37 cellular contexts compared by ENCODE assay signal in genomic region chr15:43193710-43194109, GRCh38. TPM values are rescaled to one million over a fixed set of nuclear protein-coding genes. Genes with fewer than 3 reads are reported as not detected.
"Had no signal": no experiment of that assay in that cellular context is flagged by ENCODE, and none has a peak within 500 bp of the region (broad histone marks: within the 10 kb centered on the region; RNA-seq: fewer than 3 reads in every experiment).

No MANE protein-coding gene starts in this region.

- DNase-seq: activated CD4-positive, alpha-beta memory T cell treated with anti-CD3 and anti-CD28 coated beads for 36 hours; activated CD4-positive, alpha-beta T cell treated with anti-CD3 and anti-CD28 coated beads for 36 hours; activated CD4-positive, alpha-beta T cell treated with anti-CD3 and anti-CD28 coated beads, Interleukin-2, amount 10 ng/mL, durations not matched to agents 24 days and 14 days; activated CD4-positive, CD25-positive, alpha-beta regulatory T cell; activated CD4-positive, CD25-positive, alpha-beta regulatory T cell treated with anti-CD3 and anti-CD28 coated beads, Interleukin-2, amount 50 U/mL, for 72 hours; activated CD8-positive, alpha-beta memory T cell treated with anti-CD3 and anti-CD28 coated beads, Interleukin-2, amount 10 ng/mL, durations not matched to agents 7 days and 5 days; activated CD8-positive, alpha-beta memory T cell treated with anti-CD3 and anti-CD28 coated beads, Interleukin-2, amount 50 U/mL, for 4 hours; activated CD8-positive, alpha-beta T cell treated with anti-CD3 and anti-CD28 coated beads, Interleukin-2, amount 10 ng/mL, durations not matched to agents 7 days and 5 days; activated effector memory CD4-positive, alpha-beta T cell treated with anti-CD3 and anti-CD28 coated beads, Interleukin-2, amount 50 U/mL, for 16 hours; activated naive CD4-positive, alpha-beta T cell treated with anti-CD3 and anti-CD28 coated beads for 36 hours; activated naive CD8-positive, alpha-beta T cell treated with anti-CD3 and anti-CD28 coated beads for 36 hours; activated naive CD8-positive, alpha-beta T cell treated with anti-CD3 and anti-CD28 coated beads, Interleukin-2, amount 50 U/mL, for 24 hours; activated T-cell treated with anti-CD3 and anti-CD28 coated beads, Interleukin-2, amount 50 U/mL, for 1 hour; activated T-cell treated with anti-CD3 and anti-CD28 coated beads, Interleukin-2, amount 50 U/mL, for 48 hours; adrenal gland; amygdala; aorta; body of pancreas; caudate nucleus; colonic mucosa; effector CD8-positive, alpha-beta T cell; endodermal cell; erythroblast; foreskin keratinocyte; T-helper 1 cell; T-helper 17 cell; T1000 had no signal

- H3K9me3 ChIP-seq: adrenal gland, body of pancreas, colonic mucosa, esophagus muscularis mucosa had no signal

- H3K27ac ChIP-seq: adrenal gland, body of pancreas, colonic mucosa, esophagus muscularis mucosa, foreskin keratinocyte, gastroesophageal sphincter had no signal

- H3K27me3 Mint-ChIP-seq: activated CD4-positive, alpha-beta memory T cell treated with anti-CD3 and anti-CD28 coated beads for 36 hours; activated CD4-positive, alpha-beta T cell treated with anti-CD3 and anti-CD28 coated beads for 36 hours; activated CD4-positive, alpha-beta T cell treated with anti-CD3 and anti-CD28 coated beads, Interleukin-2, amount 10 ng/mL, durations not matched to agents 24 days and 14 days; activated CD8-positive, alpha-beta memory T cell treated with anti-CD3 and anti-CD28 coated beads, Interleukin-2, amount 10 ng/mL, durations not matched to agents 7 days and 5 days; activated naive CD4-positive, alpha-beta T cell treated with anti-CD3 and anti-CD28 coated beads, Interleukin-2, amount 50 U/mL, for 24 hours; activated naive CD8-positive, alpha-beta T cell treated with anti-CD3 and anti-CD28 coated beads for 36 hours; activated naive CD8-positive, alpha-beta T cell treated with anti-CD3 and anti-CD28 coated beads, Interleukin-2, amount 50 U/mL, for 24 hours; T-helper 17 cell had no signal

- H3K27me3 ChIP-seq: adrenal gland, body of pancreas, colonic mucosa, esophagus muscularis mucosa, foreskin keratinocyte, gastroesophageal sphincter had no signal

- ATAC-seq: activated CD4-positive, alpha-beta T cell treated with anti-CD3 and anti-CD28 coated beads for 36 hours; activated CD8-positive, alpha-beta memory T cell treated with anti-CD3 and anti-CD28 coated beads, Interleukin-2, amount 10 ng/mL, durations not matched to agents 7 days and 5 days; activated CD8-positive, alpha-beta T cell treated with anti-CD3 and anti-CD28 coated beads, Interleukin-2, amount 10 ng/mL, durations not matched to agents 7 days and 5 days; activated naive CD8-positive, alpha-beta T cell treated with anti-CD3 and anti-CD28 coated beads, Interleukin-2, amount 50 U/mL, for 24 hours; body of pancreas; foreskin keratinocyte; gastroesophageal sphincter; T-helper 17 cell had no signal

- H3K27ac Mint-ChIP-seq: activated CD4-positive, alpha-beta memory T cell treated with anti-CD3 and anti-CD28 coated beads for 36 hours; activated CD4-positive, alpha-beta T cell treated with anti-CD3 and anti-CD28 coated beads for 36 hours; activated CD4-positive, alpha-beta T cell treated with anti-CD3 and anti-CD28 coated beads, Interleukin-2, amount 10 ng/mL, durations not matched to agents 24 days and 14 days; activated CD8-positive, alpha-beta memory T cell treated with anti-CD3 and anti-CD28 coated beads, Interleukin-2, amount 10 ng/mL, durations not matched to agents 7 days and 5 days; activated CD8-positive, alpha-beta T cell treated with anti-CD3 and anti-CD28 coated beads, Interleukin-2, amount 10 ng/mL, durations not matched to agents 7 days and 5 days; activated naive CD4-positive, alpha-beta T cell treated with anti-CD3 and anti-CD28 coated beads for 36 hours; activated naive CD4-positive, alpha-beta T cell treated with anti-CD3 and anti-CD28 coated beads, Interleukin-2, amount 50 U/mL, for 24 hours; activated naive CD8-positive, alpha-beta T cell treated with anti-CD3 and anti-CD28 coated beads for 36 hours; activated naive CD8-positive, alpha-beta T cell treated with anti-CD3 and anti-CD28 coated beads, Interleukin-2, amount 50 U/mL, for 24 hours; activated T-helper 1 cell treated with anti-CD3 and anti-CD28 coated beads, Interleukin-12 subunit alpha, Interleukin-12 subunit beta, Interleukin-2, Interleukin-4 antibody, amounts not matched to agents 30 ng/mL and 10 ng/mL and 1 ng/mL, durations not matched to agents 14 hours and 24 hours and 36 hours; activated T-helper 2 cell treated with anti-CD3 and anti-CD28 coated beads, Interferon-gamma antibody, Interleukin-2, Interleukin-4, amounts not matched to agents 10 μg/mL and 5 μg/mL and 100 μg/mL, durations not matched to agents 14 hours and 24 hours and 36 hours; endodermal cell; T-helper 17 cell; T-helper 2 cell treated with Interferon-gamma antibody and Interleukin-4, amounts not matched to agents 5 μg/mL and 100 μg/mL, for 36 hours had no signal

- H3K4me1 Mint-ChIP-seq: endodermal cell had no signal

- H3K4me3 Mint-ChIP-seq: activated CD4-positive, alpha-beta memory T cell treated with anti-CD3 and anti-CD28 coated beads for 36 hours; activated CD4-positive, alpha-beta T cell treated with anti-CD3 and anti-CD28 coated beads for 36 hours; activated CD4-positive, alpha-beta T cell treated with anti-CD3 and anti-CD28 coated beads, Interleukin-2, amount 10 ng/mL, durations not matched to agents 24 days and 14 days; activated CD8-positive, alpha-beta memory T cell treated with anti-CD3 and anti-CD28 coated beads, Interleukin-2, amount 10 ng/mL, durations not matched to agents 7 days and 5 days; activated CD8-positive, alpha-beta T cell treated with anti-CD3 and anti-CD28 coated beads, Interleukin-2, amount 10 ng/mL, durations not matched to agents 7 days and 5 days; activated naive CD4-positive, alpha-beta T cell treated with anti-CD3 and anti-CD28 coated beads for 36 hours; activated naive CD4-positive, alpha-beta T cell treated with anti-CD3 and anti-CD28 coated beads, Interleukin-2, amount 50 U/mL, for 24 hours; activated naive CD8-positive, alpha-beta T cell treated with anti-CD3 and anti-CD28 coated beads for 36 hours; activated naive CD8-positive, alpha-beta T cell treated with anti-CD3 and anti-CD28 coated beads, Interleukin-2, amount 50 U/mL, for 24 hours; activated T-helper 1 cell treated with anti-CD3 and anti-CD28 coated beads, Interleukin-12 subunit alpha, Interleukin-12 subunit beta, Interleukin-2, Interleukin-4 antibody, amounts not matched to agents 30 ng/mL and 10 ng/mL and 1 ng/mL, durations not matched to agents 14 hours and 24 hours and 36 hours; endodermal cell; T-helper 17 cell; T-helper 2 cell treated with Interferon-gamma antibody and Interleukin-4, amounts not matched to agents 5 μg/mL and 100 μg/mL, for 36 hours had no signal

- H3K4me1 ChIP-seq: colonic mucosa, foreskin keratinocyte had no signal

- H3K4me3 ChIP-seq: adrenal gland, body of pancreas, colonic mucosa, esophagus muscularis mucosa, gastroesophageal sphincter had no signal

- H3K9me3 Mint-ChIP-seq: activated CD4-positive, alpha-beta T cell treated with anti-CD3 and anti-CD28 coated beads, Interleukin-2, amount 10 ng/mL, durations not matched to agents 24 days and 14 days; activated naive CD4-positive, alpha-beta T cell treated with anti-CD3 and anti-CD28 coated beads, Interleukin-2, amount 50 U/mL, for 24 hours; activated T-helper 1 cell treated with anti-CD3 and anti-CD28 coated beads, Interleukin-12 subunit alpha, Interleukin-12 subunit beta, Interleukin-2, Interleukin-4 antibody, amounts not matched to agents 30 ng/mL and 10 ng/mL and 1 ng/mL, durations not matched to agents 14 hours and 24 hours and 36 hours had no signal

RNA-seq across cellular contexts. Expression of gene EPB42, which starts 27.1 kb away (rescaled TPM):
- total RNA-seq: activated CD4-positive, alpha-beta memory T cell treated with anti-CD3 and anti-CD28 coated beads for 36 hours; activated CD4-positive, alpha-beta T cell treated with anti-CD3 and anti-CD28 coated beads for 36 hours; activated CD4-positive, alpha-beta T cell treated with anti-CD3 and anti-CD28 coated beads, Interleukin-2, amount 10 ng/mL, durations not matched to agents 24 days and 14 days; activated CD8-positive, alpha-beta memory T cell treated with anti-CD3 and anti-CD28 coated beads for 36 hours; activated CD8-positive, alpha-beta memory T cell treated with anti-CD3 and anti-CD28 coated beads, Interleukin-2, amount 10 ng/mL, durations not matched to agents 7 days and 5 days; activated CD8-positive, alpha-beta T cell treated with anti-CD3 and anti-CD28 coated beads, Interleukin-2, amount 10 ng/mL, durations not matched to agents 7 days and 5 days; activated naive CD4-positive, alpha-beta T cell treated with anti-CD3 and anti-CD28 coated beads for 36 hours; activated naive CD8-positive, alpha-beta T cell treated with anti-CD3 and anti-CD28 coated beads for 36 hours; activated T-helper 1 cell treated with anti-CD3 and anti-CD28 coated beads, Interleukin-12 subunit alpha, Interleukin-12 subunit beta, Interleukin-2, Interleukin-4 antibody, amounts not matched to agents 30 ng/mL and 10 ng/mL and 1 ng/mL, durations not matched to agents 14 hours and 24 hours and 36 hours; activated T-helper 2 cell treated with anti-CD3 and anti-CD28 coated beads, Interferon-gamma antibody, Interleukin-2, Interleukin-4, amounts not matched to agents 10 μg/mL and 5 μg/mL and 100 μg/mL, durations not matched to agents 14 hours and 24 hours and 36 hours; body of pancreas; chondrocyte; colonic mucosa; dermis microvascular lymphatic vessel endothelial cell; endodermal cell; foreskin keratinocyte; glomerular endothelial cell; T-helper 17 cell had no signal
- polyA plus RNA-seq: aorta, foreskin keratinocyte had no signal
